In genomic region chr4:173509031-173510001, GRCh38 we compare ENCODE assay signal across 9 cellular contexts. TPM values are rescaled to one million over a fixed set of nuclear protein-coding genes. Genes with fewer than 3 reads are reported as not detected.
DNase-seq lines count a peak whose midpoint lies in the region; ATAC-seq, FAIRE-seq and TF ChIP-seq lines count a peak whose summit lies in the region.
"Had no signal": no experiment of that assay in that cellular context is flagged by ENCODE, and none has a peak within 500 bp of the region (broad histone marks: within the 10 kb centered on the region; RNA-seq: fewer than 3 reads in every experiment).

No MANE protein-coding gene starts in this region.

- DNase-seq in astrocyte (ENCODE audit: low read depth), result peak; percentile 9
- DNase-seq in keratinocyte (ENCODE audit: low read depth, low spot score), result no peak
- DNase-seq in suprapubic skin (ENCODE audit: low spot score in 2 of 2), result no peak
- DNase-seq in thyroid gland, result no peak

- TF ChIP-seq EP300 in suprapubic skin (IDR thresholded peaks at IDR 0.05), result no peak

- no peaks in the 10 kb centered on the region for H3K4me1 Mint-ChIP-seq in astrocyte (ENCODE audit: low read depth, unreplicated experiment)

- no peak overlapping the region for H3K27ac Mint-ChIP-seq in astrocyte (ENCODE audit: unreplicated experiment)

- TF ChIP-seq CTCF in astrocyte (IDR thresholded peaks at IDR 0.05; ENCODE audit: insufficient read depth, low read depth, low read length), result no peak
- no peak for TF ChIP-seq CTCF in keratinocyte (optimal IDR thresholded peaks at IDR 0.05 in 1 of 3, IDR thresholded peaks at IDR 0.05 in 1 of 3, conservative IDR thresholded peaks at IDR 0.05 in 1 of 3; ENCODE audit: extremely low read depth in 1 of 3, insufficient read depth in 2 of 3, low read length in 3 of 3)
- TF ChIP-seq CTCF in suprapubic skin (IDR thresholded peaks at IDR 0.05), result no peak
- no peak for TF ChIP-seq CTCF in thyroid gland (IDR thresholded peaks at IDR 0.05)

- H3K79me2 ChIP-seq in astrocyte (ENCODE audit: insufficient read depth, low read length), result no peaks in the 10 kb centered on the region
- no peaks in the 10 kb centered on the region for H3K79me2 ChIP-seq in keratinocyte (ENCODE audit: control insufficient read depth, insufficient read depth, low read length)

- H3K27ac ChIP-seq in astrocyte (ENCODE audit: low read depth, low read length) (no peak overlapping the region), keratinocyte (ENCODE audit: control insufficient read depth, insufficient read depth, low read length) (no peak overlapping the region), suprapubic skin (no peak overlapping the region), thyroid gland (no peak overlapping the region)

- H3K4me1 ChIP-seq in astrocyte (ENCODE audit: insufficient read depth, low read length) (peaks cover 2% of the 10 kb centered on the region), keratinocyte (ENCODE audit: control insufficient read depth, extremely low read depth, insufficient read depth, low read length) (no peaks in the 10 kb centered on the region), suprapubic skin (peaks cover 14% of the 10 kb centered on the region), thyroid gland (peaks cover 0 to 20% of the 10 kb centered on the region in 2 donors)

- peak overlapping the region; percentile 82 for H3K4me3 Mint-ChIP-seq in astrocyte (ENCODE audit: unreplicated experiment)

- dilution Hi-C loops in keratinocyte (cut with MboI; ENCODE audit: extremely low pct_ligation_motif_present, low sequenced_read_pairs), result no loop called here

- peaks cover 94% of the 10 kb centered on the region for H3K27me3 Mint-ChIP-seq in astrocyte (ENCODE audit: low read depth, unreplicated experiment)

- H2AFZ ChIP-seq in astrocyte (ENCODE audit: low read depth, low read length), result peak overlapping the region; percentile 90
- H2AFZ ChIP-seq in keratinocyte (ENCODE audit: control insufficient read depth, low read length), result no peak overlapping the region

- no peaks in the 10 kb centered on the region for H4K20me1 ChIP-seq in astrocyte (ENCODE audit: insufficient read depth, low read length)
- H4K20me1 ChIP-seq in keratinocyte (ENCODE audit: control insufficient read depth, extremely low read depth, insufficient read depth, low read length), result no peaks in the 10 kb centered on the region

- H3K4me3 ChIP-seq in GM08714 (ENCODE audit: low read length) (peak overlapping the region; percentile 47; the same call in 1 of the 2 replicates), astrocyte (ENCODE audit: insufficient read depth, low read depth, low read length) (peak overlapping the region; percentile 60), keratinocyte (ENCODE audit: control insufficient read depth in 2 of 3, extremely low read depth in 1 of 3, insufficient read depth in 2 of 3, low read depth in 1 of 3, low read length in 3 of 3) (peak overlapping the region; percentile 5 to 27 (median 8)), suprapubic skin (peak overlapping the region; percentile 48), thyroid gland (replicated peaks in 1 of 3) (peak overlapping the region in 1 of 3 donors; percentile 33)

- 12% methylated on average over 72 of the region's 72 CpGs for WGBS in suprapubic skin
- WGBS in thyroid gland, 2 donors, result 12% methylated on average over 56 to 63 of the region's 72 CpGs

- no peaks in the 10 kb centered on the region for H3K9me1 ChIP-seq in keratinocyte (ENCODE audit: control insufficient read depth, extremely low read depth, insufficient read depth, low read length)

- ATAC-seq in HG02588 (IDR thresholded peaks at IDR 0.05; ENCODE audit: unreplicated experiment) (peak; percentile 37), HG03135 (IDR thresholded peaks at IDR 0.05; ENCODE audit: unreplicated experiment) (no peak), HG03097 (IDR thresholded peaks at IDR 0.05; ENCODE audit: low FRiP score, unreplicated experiment) (no peak)

- H3K36me3 Mint-ChIP-seq in astrocyte (ENCODE audit: low read depth, unreplicated experiment), result peaks cover 4% of the 10 kb centered on the region

- H3K9me3 Mint-ChIP-seq in astrocyte (ENCODE audit: unreplicated experiment), result peaks cover 32% of the 10 kb centered on the region

- no peak for TF ChIP-seq POLR2A in suprapubic skin (IDR thresholded peaks at IDR 0.05)
- TF ChIP-seq POLR2A in thyroid gland (IDR thresholded peaks at IDR 0.05), result peak in 1 of 2 donors; percentile 31

- no peaks in the 10 kb centered on the region for H3K36me3 ChIP-seq in astrocyte (ENCODE audit: insufficient read depth, low read length)
- no peaks in the 10 kb centered on the region for H3K36me3 ChIP-seq in keratinocyte (ENCODE audit: control insufficient read depth in 2 of 2, extremely low read depth in 1 of 2, insufficient read depth in 2 of 2, low read length in 2 of 2)
- no peaks in the 10 kb centered on the region for H3K36me3 ChIP-seq in suprapubic skin
- no peaks in the 10 kb centered on the region for H3K36me3 ChIP-seq in thyroid gland

- H3K4me2 ChIP-seq in astrocyte (ENCODE audit: low read length), result peak overlapping the region; percentile 87
- H3K4me2 ChIP-seq in keratinocyte (ENCODE audit: control insufficient read depth, extremely low read depth, insufficient read depth, low read depth, low read length), result peak overlapping the region; percentile 16

- FAIRE-seq in astrocyte (lab: Jason Lieb, UNC) (no peak), keratinocyte (lab: Jason Lieb, UNC) (no peak)
- FAIRE-seq: islet of Langerhans had no signal

- H3K27me3 ChIP-seq in astrocyte (ENCODE audit: insufficient read depth, low read length) (peaks cover 83% of the 10 kb centered on the region), keratinocyte (ENCODE audit: control insufficient read depth, extremely low read depth, insufficient read depth, low read length) (peaks cover 75% of the 10 kb centered on the region), suprapubic skin (peaks cover 95% of the 10 kb centered on the region), thyroid gland (peaks cover 44% of the 10 kb centered on the region)

- H3K9me3 ChIP-seq in astrocyte (ENCODE audit: insufficient read depth, low read depth, low read length) (peaks cover 13% of the 10 kb centered on the region), keratinocyte (ENCODE audit: control insufficient read depth, low read depth, low read length) (peaks cover 11% of the 10 kb centered on the region), suprapubic skin (no peaks in the 10 kb centered on the region), thyroid gland (no peaks in the 10 kb centered on the region)

- H3K9ac ChIP-seq in astrocyte (ENCODE audit: low read length) (no peak overlapping the region), keratinocyte (ENCODE audit: control insufficient read depth, extremely low read depth, insufficient read depth, low read length) (no peak overlapping the region)

- intact Hi-C loops in thyroid gland (cut with DNase I), result no loop called here

RNA-seq across cellular contexts. Expression of gene HAND2, which starts 20.7 kb away (rescaled TPM):
- total RNA-seq in astrocyte, result not detected in 2 replicates
- not detected in 3 replicates for polyA plus RNA-seq in keratinocyte
- polyA plus RNA-seq in keratinocyte (2011; ENCODE audit: low read depth), result not detected
- polyA plus RNA-seq in keratinocyte (2011; cell fraction: cytosol; rRNA removed), result not detected in 2 replicates
- not detected in 2 replicates for polyA plus RNA-seq in keratinocyte (2011; cell fraction: nucleus; rRNA removed)
- not detected in 2 replicates for polyA plus RNA-seq in keratinocyte (2012; ENCODE audit: low replicate concordance)
- not detected in 3 replicates for polyA minus RNA-seq in keratinocyte
- polyA minus RNA-seq in keratinocyte (2011; cell fraction: cytosol; rRNA and poly(A)+ RNA removed), result not detected
- polyA minus RNA-seq in keratinocyte (2011; cell fraction: nucleus; rRNA and poly(A)+ RNA removed), result not detected in 2 replicates
- total RNA-seq in suprapubic skin, result 1 to 10 TPM in 3 of 4 donors, under 1 TPM in 1; 0.96 to 5.0 (median 3.3) TPM
- 1 to 10 TPM; 2.0 to 8.9 (median 4.0) TPM for total RNA-seq in thyroid gland
